In the genomic region with DNA sequence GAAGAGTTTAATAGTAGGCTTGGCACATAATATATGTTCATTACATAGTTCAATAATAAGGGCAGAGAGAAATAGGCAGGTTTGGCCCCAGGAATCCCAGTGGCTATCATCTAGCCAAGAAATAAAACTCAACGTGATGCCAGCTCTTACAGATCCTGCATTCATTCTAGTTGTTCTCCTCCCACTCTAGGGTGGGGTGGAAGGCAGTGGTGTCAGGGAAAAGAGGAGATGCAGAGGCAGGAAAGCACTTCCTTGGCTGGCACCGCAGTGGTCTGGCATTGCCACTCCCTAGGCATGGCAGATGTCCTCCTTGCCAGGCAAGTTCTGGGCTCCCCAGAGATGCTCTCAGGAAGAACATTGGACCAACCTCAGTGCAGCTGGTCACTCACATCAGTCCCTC, we compare ENCODE assay signal across 31 cellular contexts.
"Had no signal": no experiment of that assay in that cellular context is flagged by ENCODE, and none has a peak within 500 bp of the region (broad histone marks: within the 10 kb centered on the region; RNA-seq: fewer than 3 reads in every experiment).

No MANE protein-coding gene starts in this region.

- H3K27ac Mint-ChIP-seq: activated CD4-positive, alpha-beta memory T cell treated with anti-CD3 and anti-CD28 coated beads for 36 hours; activated CD4-positive, alpha-beta T cell treated with anti-CD3 and anti-CD28 coated beads for 36 hours; activated CD4-positive, alpha-beta T cell treated with anti-CD3 and anti-CD28 coated beads, Interleukin-2, amount 10 ng/mL, durations not matched to agents 24 days and 14 days; activated CD8-positive, alpha-beta memory T cell treated with anti-CD3 and anti-CD28 coated beads, Interleukin-2, amount 10 ng/mL, durations not matched to agents 7 days and 5 days; activated naive CD4-positive, alpha-beta T cell treated with anti-CD3 and anti-CD28 coated beads for 36 hours; activated naive CD4-positive, alpha-beta T cell treated with anti-CD3 and anti-CD28 coated beads, Interleukin-2, amount 50 U/mL, for 24 hours; activated naive CD8-positive, alpha-beta T cell treated with anti-CD3 and anti-CD28 coated beads for 36 hours; activated naive CD8-positive, alpha-beta T cell treated with anti-CD3 and anti-CD28 coated beads, Interleukin-2, amount 50 U/mL, for 24 hours; activated T-helper 1 cell treated with anti-CD3 and anti-CD28 coated beads, Interleukin-12 subunit alpha, Interleukin-12 subunit beta, Interleukin-2, Interleukin-4 antibody, amounts not matched to agents 30 ng/mL and 10 ng/mL and 1 ng/mL, durations not matched to agents 14 hours and 24 hours and 36 hours; activated T-helper 2 cell treated with anti-CD3 and anti-CD28 coated beads, Interferon-gamma antibody, Interleukin-2, Interleukin-4, amounts not matched to agents 10 μg/mL and 5 μg/mL and 100 μg/mL, durations not matched to agents 14 hours and 24 hours and 36 hours had no signal

- ATAC-seq: activated CD4-positive, alpha-beta T cell treated with anti-CD3 and anti-CD28 coated beads for 36 hours; activated CD8-positive, alpha-beta memory T cell treated with anti-CD3 and anti-CD28 coated beads, Interleukin-2, amount 10 ng/mL, durations not matched to agents 7 days and 5 days; activated CD8-positive, alpha-beta T cell treated with anti-CD3 and anti-CD28 coated beads, Interleukin-2, amount 10 ng/mL, durations not matched to agents 7 days and 5 days; activated naive CD8-positive, alpha-beta T cell treated with anti-CD3 and anti-CD28 coated beads, Interleukin-2, amount 50 U/mL, for 24 hours; body of pancreas had no signal

- H3K27ac ChIP-seq: adrenal gland, body of pancreas, epithelial cell of prostate, esophagus squamous epithelium had no signal

- FAIRE-seq: colon, endometrium, endothelial cell of umbilical vein had no signal

- H3K27me3 Mint-ChIP-seq: activated CD4-positive, alpha-beta memory T cell treated with anti-CD3 and anti-CD28 coated beads for 36 hours; activated CD4-positive, alpha-beta T cell treated with anti-CD3 and anti-CD28 coated beads for 36 hours; activated naive CD4-positive, alpha-beta T cell treated with anti-CD3 and anti-CD28 coated beads, Interleukin-2, amount 50 U/mL, for 24 hours had no signal

- H3K4me3 Mint-ChIP-seq: activated CD4-positive, alpha-beta memory T cell treated with anti-CD3 and anti-CD28 coated beads for 36 hours; activated CD4-positive, alpha-beta T cell treated with anti-CD3 and anti-CD28 coated beads for 36 hours; activated CD4-positive, alpha-beta T cell treated with anti-CD3 and anti-CD28 coated beads, Interleukin-2, amount 10 ng/mL, durations not matched to agents 24 days and 14 days; activated CD8-positive, alpha-beta memory T cell treated with anti-CD3 and anti-CD28 coated beads, Interleukin-2, amount 10 ng/mL, durations not matched to agents 7 days and 5 days; activated CD8-positive, alpha-beta T cell treated with anti-CD3 and anti-CD28 coated beads, Interleukin-2, amount 10 ng/mL, durations not matched to agents 7 days and 5 days; activated naive CD4-positive, alpha-beta T cell treated with anti-CD3 and anti-CD28 coated beads for 36 hours; activated naive CD4-positive, alpha-beta T cell treated with anti-CD3 and anti-CD28 coated beads, Interleukin-2, amount 50 U/mL, for 24 hours; activated naive CD8-positive, alpha-beta T cell treated with anti-CD3 and anti-CD28 coated beads for 36 hours; activated naive CD8-positive, alpha-beta T cell treated with anti-CD3 and anti-CD28 coated beads, Interleukin-2, amount 50 U/mL, for 24 hours; activated T-helper 1 cell treated with anti-CD3 and anti-CD28 coated beads, Interleukin-12 subunit alpha, Interleukin-12 subunit beta, Interleukin-2, Interleukin-4 antibody, amounts not matched to agents 30 ng/mL and 10 ng/mL and 1 ng/mL, durations not matched to agents 14 hours and 24 hours and 36 hours had no signal

- H3K4me1 ChIP-seq: adrenal gland, body of pancreas, esophagus squamous epithelium had no signal

- DNase-seq: activated CD4-positive, alpha-beta memory T cell treated with anti-CD3 and anti-CD28 coated beads for 36 hours; activated CD4-positive, alpha-beta T cell treated with anti-CD3 and anti-CD28 coated beads for 36 hours; activated CD4-positive, alpha-beta T cell treated with anti-CD3 and anti-CD28 coated beads, Interleukin-2, amount 10 ng/mL, durations not matched to agents 24 days and 14 days; activated CD4-positive, CD25-positive, alpha-beta regulatory T cell; activated CD4-positive, CD25-positive, alpha-beta regulatory T cell treated with anti-CD3 and anti-CD28 coated beads, Interleukin-2, amount 50 U/mL, for 72 hours; activated CD8-positive, alpha-beta memory T cell treated with anti-CD3 and anti-CD28 coated beads, Interleukin-2, amount 10 ng/mL, durations not matched to agents 7 days and 5 days; activated CD8-positive, alpha-beta memory T cell treated with anti-CD3 and anti-CD28 coated beads, Interleukin-2, amount 50 U/mL, for 4 hours; activated CD8-positive, alpha-beta T cell treated with anti-CD3 and anti-CD28 coated beads, Interleukin-2, amount 10 ng/mL, durations not matched to agents 7 days and 5 days; activated effector memory CD4-positive, alpha-beta T cell treated with anti-CD3 and anti-CD28 coated beads, Interleukin-2, amount 50 U/mL, for 16 hours; activated naive CD4-positive, alpha-beta T cell treated with anti-CD3 and anti-CD28 coated beads for 36 hours; activated naive CD8-positive, alpha-beta T cell treated with anti-CD3 and anti-CD28 coated beads for 36 hours; activated naive CD8-positive, alpha-beta T cell treated with anti-CD3 and anti-CD28 coated beads, Interleukin-2, amount 50 U/mL, for 24 hours; activated T-cell treated with anti-CD3 and anti-CD28 coated beads, Interleukin-2, amount 50 U/mL, for 1 hour; activated T-cell treated with anti-CD3 and anti-CD28 coated beads, Interleukin-2, amount 50 U/mL, for 48 hours; adrenal gland; amygdala; aorta; body of pancreas; cortex of kidney; dermis blood vessel endothelial cell; effector CD8-positive, alpha-beta T cell; esophagus squamous epithelium; foreskin melanocyte; T-helper 2 cell had no signal

- H3K4me1 Mint-ChIP-seq: activated CD4-positive, alpha-beta T cell treated with anti-CD3 and anti-CD28 coated beads for 36 hours; activated CD4-positive, alpha-beta T cell treated with anti-CD3 and anti-CD28 coated beads, Interleukin-2, amount 10 ng/mL, durations not matched to agents 24 days and 14 days; activated CD8-positive, alpha-beta memory T cell treated with anti-CD3 and anti-CD28 coated beads, Interleukin-2, amount 10 ng/mL, durations not matched to agents 7 days and 5 days; activated naive CD4-positive, alpha-beta T cell treated with anti-CD3 and anti-CD28 coated beads, Interleukin-2, amount 50 U/mL, for 24 hours; activated naive CD8-positive, alpha-beta T cell treated with anti-CD3 and anti-CD28 coated beads for 36 hours; activated naive CD8-positive, alpha-beta T cell treated with anti-CD3 and anti-CD28 coated beads, Interleukin-2, amount 50 U/mL, for 24 hours had no signal

- H3K36me3 ChIP-seq: adrenal gland, esophagus squamous epithelium had no signal

- H3K9me3 Mint-ChIP-seq: activated CD4-positive, alpha-beta memory T cell treated with anti-CD3 and anti-CD28 coated beads for 36 hours; activated naive CD4-positive, alpha-beta T cell treated with anti-CD3 and anti-CD28 coated beads for 36 hours; activated naive CD4-positive, alpha-beta T cell treated with anti-CD3 and anti-CD28 coated beads, Interleukin-2, amount 50 U/mL, for 24 hours; activated naive CD8-positive, alpha-beta T cell treated with anti-CD3 and anti-CD28 coated beads for 36 hours; activated T-helper 1 cell treated with anti-CD3 and anti-CD28 coated beads, Interleukin-12 subunit alpha, Interleukin-12 subunit beta, Interleukin-2, Interleukin-4 antibody, amounts not matched to agents 30 ng/mL and 10 ng/mL and 1 ng/mL, durations not matched to agents 14 hours and 24 hours and 36 hours; activated T-helper 2 cell treated with anti-CD3 and anti-CD28 coated beads, Interferon-gamma antibody, Interleukin-2, Interleukin-4, amounts not matched to agents 10 μg/mL and 5 μg/mL and 100 μg/mL, durations not matched to agents 14 hours and 24 hours and 36 hours had no signal

- H3K27me3 ChIP-seq: adrenal gland, body of pancreas, esophagus squamous epithelium had no signal

- H3K36me3 Mint-ChIP-seq: activated CD4-positive, alpha-beta memory T cell treated with anti-CD3 and anti-CD28 coated beads for 36 hours; activated CD8-positive, alpha-beta memory T cell treated with anti-CD3 and anti-CD28 coated beads, Interleukin-2, amount 10 ng/mL, durations not matched to agents 7 days and 5 days; activated naive CD4-positive, alpha-beta T cell treated with anti-CD3 and anti-CD28 coated beads, Interleukin-2, amount 50 U/mL, for 24 hours; activated naive CD8-positive, alpha-beta T cell treated with anti-CD3 and anti-CD28 coated beads for 36 hours had no signal

- H3K4me3 ChIP-seq: adrenal gland, body of pancreas, esophagus squamous epithelium had no signal

- H3K9me3 ChIP-seq: adrenal gland, body of pancreas, esophagus squamous epithelium had no signal
